Comparison of ENCODE assay signal across 8 cellular contexts in the genomic region with DNA sequence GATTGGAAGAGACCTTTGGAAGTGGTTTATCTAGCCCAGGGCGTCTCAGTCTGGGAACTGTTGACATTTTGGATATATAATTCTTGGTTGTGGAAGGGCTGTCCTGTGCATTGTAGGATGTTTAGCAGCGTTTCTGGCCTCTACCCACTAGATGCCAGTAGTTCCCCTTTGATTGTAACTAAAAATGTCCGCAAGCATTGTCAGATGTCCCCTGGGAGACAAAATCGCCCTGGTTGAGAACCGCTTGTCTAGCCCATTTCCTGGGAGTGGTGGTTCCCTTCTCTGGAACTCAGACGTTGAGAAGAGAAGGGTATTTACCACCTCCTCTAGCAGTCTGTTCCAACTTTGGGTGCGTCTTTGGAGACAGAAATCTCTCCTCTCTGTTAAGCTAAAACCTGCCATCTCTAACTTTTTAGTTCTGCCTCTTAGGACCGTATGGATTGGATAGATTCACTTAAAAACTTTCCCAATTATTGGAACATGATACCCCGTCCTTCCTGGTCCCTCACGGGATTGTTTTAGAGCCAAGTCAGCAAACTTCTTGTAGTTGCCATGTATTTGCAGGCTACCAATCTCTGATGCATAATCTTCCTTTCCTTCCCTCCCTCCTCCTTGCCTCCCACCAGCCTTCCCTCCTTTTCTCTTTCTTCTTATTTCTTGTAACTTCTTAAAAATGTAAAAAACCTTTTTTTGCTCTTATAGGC. TPM values are rescaled to one million over a fixed set of nuclear protein-coding genes. Genes with fewer than 3 reads are reported as not detected.
DNase-seq lines count a peak whose midpoint lies in the region; ATAC-seq and TF ChIP-seq lines count a peak whose summit lies in the region.

No MANE protein-coding gene starts in this region.

- no peak overlapping the region for H3K27ac ChIP-seq in vagina

- no peak overlapping the region for H3K4me3 ChIP-seq in fibroblast of pulmonary artery (replicated peaks; ENCODE audit: low read depth, low read length)
- no peak overlapping the region for H3K4me3 ChIP-seq in vagina

- H3K36me3 ChIP-seq in vagina: peaks cover 0 to 7% of the 10 kb centered on the region in 2 donors

- DNase-seq in EL (peak; percentile 41), LHCN-M2 (ENCODE audit: low read depth) (peak; percentile 86), fibroblast of pulmonary artery (ENCODE audit: low read depth) (peak; percentile 70), superior temporal gyrus (ENCODE audit: extremely low spot score) (peak; percentile 65), vagina (ENCODE audit: extremely low spot score in 2 of 2) (no peak), SW480 (ENCODE audit: low spot score) (no peak), NCI-H1694 (lab: John Stamatoyannopoulos, UW) (no peak)

- no peaks in the 10 kb centered on the region for H3K27me3 ChIP-seq in vagina

- peak; percentile 86 for ATAC-seq in GM21423 (IDR thresholded peaks at IDR 0.05; ENCODE audit: unreplicated experiment)

- TF ChIP-seq POLR2A in vagina (IDR thresholded peaks at IDR 0.05): no peak

- H3K4me1 ChIP-seq in vagina: peaks cover 29% of the 10 kb centered on the region

- no peaks in the 10 kb centered on the region for H3K9me3 ChIP-seq in vagina

- intact Hi-C loops in vagina (cut with DNase I): no loop called here

- TF ChIP-seq CTCF in fibroblast of pulmonary artery (IDR thresholded peaks at IDR 0.05; ENCODE audit: low read length, missing control alignments): peak; percentile 51
- no peak for TF ChIP-seq CTCF in vagina (IDR thresholded peaks at IDR 0.05)

RNA-seq across cellular contexts. Expression of a gene that starts 13.9 kb away (rescaled TPM):
- 176 and 184 TPM in 2 replicates for total RNA-seq in LHCN-M2 (2014; rRNA removed)
- 54.1 TPM for polyA plus RNA-seq in LHCN-M2 (2012)
- 171 TPM for total RNA-seq in vagina

Comparison
In these comparisons a context has a peak if more than half of its experiments do, and no peak if none do; other contexts are left out.
1. DNase-seq: peak in EL (single experiment), LHCN-M2 (single experiment), fibroblast of pulmonary artery (single experiment) and superior temporal gyrus (single experiment); none in vagina (0 of 2), SW480 (single experiment) and NCI-H1694 (single experiment).